ENCODE assay signal across 26 cellular contexts in genomic region chr9:88539246-88539645, GRCh38. TPM values are rescaled to one million over a fixed set of nuclear protein-coding genes. Genes with fewer than 3 reads are reported as not detected.
"Had no signal": no experiment of that assay in that cellular context is flagged by ENCODE, and none has a peak within 500 bp of the region (broad histone marks: within the 10 kb centered on the region; RNA-seq: fewer than 3 reads in every experiment).

No MANE protein-coding gene starts in this region.

- H3K4me2 ChIP-seq: hepatocyte had no signal

- H3K36me3 ChIP-seq: colonic mucosa, esophagus squamous epithelium, gastroesophageal sphincter, heart left ventricle, left lung, lower lobe of right lung had no signal

- FAIRE-seq: endometrium, kidney had no signal

- H3K4me3 Mint-ChIP-seq: dendritic cell treated with granulocyte-macrophage colony-stimulating factor and Interleukin-4, amounts not matched to agents 40 ng/mL and 50 ng/mL, for 4 days; effector memory CD8-positive, alpha-beta T cell; endodermal cell; immature natural killer cell had no signal

- H3K36me3 Mint-ChIP-seq: immature natural killer cell had no signal

- H3K9me3 ChIP-seq: colonic mucosa, esophagus squamous epithelium, gastroesophageal sphincter, heart left ventricle, left lung, lower lobe of right lung had no signal

- H3K79me2 ChIP-seq: hepatocyte had no signal

- ATAC-seq: effector memory CD8-positive, alpha-beta T cell; esophagus mucosa; gastroesophageal sphincter; heart left ventricle; left lung; left ventricle myocardium superior; lower lobe of right lung had no signal

- H3K27me3 ChIP-seq: colonic mucosa, hepatocyte had no signal

- H3K27ac Mint-ChIP-seq: dendritic cell treated with granulocyte-macrophage colony-stimulating factor and Interleukin-4, amounts not matched to agents 40 ng/mL and 50 ng/mL, for 4 days; effector memory CD8-positive, alpha-beta T cell; endodermal cell; immature natural killer cell had no signal

- H3K4me1 ChIP-seq: colonic mucosa had no signal

- H3K4me3 ChIP-seq: colonic mucosa, esophagus squamous epithelium, gastroesophageal sphincter, heart left ventricle, hepatocyte, left lung, lower lobe of right lung had no signal

- H3K27ac ChIP-seq: colonic mucosa, epithelial cell of prostate, esophagus squamous epithelium, gastroesophageal sphincter, heart left ventricle, hepatocyte, left lung, lower lobe of right lung had no signal

- H3K9me3 Mint-ChIP-seq: dendritic cell treated with granulocyte-macrophage colony-stimulating factor and Interleukin-4, amounts not matched to agents 40 ng/mL and 50 ng/mL, for 4 days; effector memory CD8-positive, alpha-beta T cell; endodermal cell; immature natural killer cell had no signal

- DNase-seq: colonic mucosa; cortex of kidney; effector CD8-positive, alpha-beta T cell; effector memory CD8-positive, alpha-beta T cell; endodermal cell; erythroblast; esophagus squamous epithelium; foreskin fibroblast; foreskin melanocyte; heart left ventricle; hypothalamus; immature natural killer cell; islet precursor cell; kidney; left lung; left ventricle myocardium superior; lower lobe of right lung; mesendoderm; midbrain had no signal

- H3K4me1 Mint-ChIP-seq: endodermal cell had no signal

- H2AFZ ChIP-seq: hepatocyte had no signal

RNA-seq across cellular contexts. Expression of gene NXNL2, which starts 4.3 kb away (rescaled TPM):
- total RNA-seq: colonic mucosa, endodermal cell, esophagus mucosa, heart left ventricle, left ventricle myocardium superior, mononuclear cell had no signal
- polyA plus RNA-seq: immature natural killer cell had no signal
